ENCODE assay signal across 13 cellular contexts in genomic region chr6:111803384-111803783, GRCh38.
DNase-seq lines count a peak whose midpoint lies in the region; ATAC-seq and TF ChIP-seq lines count a peak whose summit lies in the region.
"Had no signal": no experiment of that assay in that cellular context is flagged by ENCODE, and none has a peak within 500 bp of the region (broad histone marks: within the 10 kb centered on the region; RNA-seq: fewer than 3 reads in every experiment).

No MANE protein-coding gene starts in this region.

- intact Hi-C loops in CD8-positive, alpha-beta T cell (cut with DNase I, micrococcal nuclease): no loop called here
- intact Hi-C loops in posterior vena cava (cut with DNase I) (no loop called here), tibial artery (cut with DNase I; ENCODE audit: low total_unique reads) (no loop called here)

- no peaks in the 10 kb centered on the region for H3K9me3 Mint-ChIP-seq in CD8-positive, alpha-beta T cell
- no peaks in the 10 kb centered on the region for H3K9me3 Mint-ChIP-seq in brain

- TF ChIP-seq CTCF in CD8-positive, alpha-beta T cell (IDR thresholded peaks at IDR 0.05): no peak
- no peak for TF ChIP-seq CTCF in MM.1S (IDR thresholded peaks at IDR 0.05; ENCODE audit: low read length)
- TF ChIP-seq CTCF in brain (conservative IDR thresholded peaks at IDR 0.05): no peak
- TF ChIP-seq CTCF in osteoblast (IDR thresholded peaks at IDR 0.05; ENCODE audit: extremely low read depth, low read depth, low read length): no peak
- TF ChIP-seq CTCF in tibial artery (IDR thresholded peaks at IDR 0.05): no peak

- H3K4me2 ChIP-seq in MM.1S (ENCODE audit: low read depth, low read length): peak overlapping the region; percentile 26; the same call in 1 of the 2 replicates
- peak overlapping the region; percentile 23 for H3K4me2 ChIP-seq in osteoblast (ENCODE audit: insufficient read depth, low read length)

- no peaks in the 10 kb centered on the region for H3K36me3 ChIP-seq in CD8-positive, alpha-beta T cell (ENCODE audit: insufficient read depth, low read length)
- H3K36me3 ChIP-seq in MM.1S (replicated peaks; ENCODE audit: insufficient read depth, low read length) (no peaks in the 10 kb centered on the region), osteoblast (ENCODE audit: insufficient read depth, low read length) (no peaks in the 10 kb centered on the region), tibial artery (no peaks in the 10 kb centered on the region)

- peaks cover 49% of the 10 kb centered on the region for H3K36me3 Mint-ChIP-seq in CD8-positive, alpha-beta T cell
- H3K36me3 Mint-ChIP-seq in brain: peaks cover 47% of the 10 kb centered on the region

- no peak overlapping the region for H3K9ac ChIP-seq in MM.1S (ENCODE audit: low read length)

- no peaks in the 10 kb centered on the region for H3K9me2 ChIP-seq in MM.1S (replicated peaks; ENCODE audit: insufficient read depth, low read length)

- no peaks in the 10 kb centered on the region for H3K27me3 ChIP-seq in CD8-positive, alpha-beta T cell (ENCODE audit: insufficient read depth, low read length)
- H3K27me3 ChIP-seq in MM.1S (replicated peaks; ENCODE audit: insufficient read depth, low read length): no peaks in the 10 kb centered on the region
- H3K27me3 ChIP-seq in osteoblast (ENCODE audit: insufficient read depth, low read length): no peaks in the 10 kb centered on the region
- no peaks in the 10 kb centered on the region for H3K27me3 ChIP-seq in tibial artery

- H3K79me2 ChIP-seq in MM.1S (ENCODE audit: low read length) (no peaks in the 10 kb centered on the region), osteoblast (ENCODE audit: insufficient read depth, low read length) (peaks cover 66% of the 10 kb centered on the region)

- peaks cover 96% of the 10 kb centered on the region for H3K4me1 Mint-ChIP-seq in CD8-positive, alpha-beta T cell (ENCODE audit: low read depth)
- H3K4me1 Mint-ChIP-seq in brain: peaks cover 92% of the 10 kb centered on the region

- H4K20me1 ChIP-seq in MM.1S (ENCODE audit: insufficient read depth, low read length): no peaks in the 10 kb centered on the region
- H4K20me1 ChIP-seq in osteoblast (ENCODE audit: insufficient read depth, low read length): no peaks in the 10 kb centered on the region

- no peak for DNase-seq in CD8-positive, alpha-beta T cell
- DNase-seq in MM.1S: peak; percentile 50
- no peak for DNase-seq in osteoblast (ENCODE audit: insufficient read length, low spot score, missing footprints)
- no peak for DNase-seq in HEK293T (ENCODE audit: extremely low spot score)
- no peak for DNase-seq in posterior vena cava (ENCODE audit: low spot score)
- DNase-seq in tibial artery: no peak
- DNase-seq: activated gamma-delta T cell, COR-L47, hypothalamus, midbrain, NCI-H1436 had no signal

- no peak overlapping the region for H3K4me3 ChIP-seq in CD8-positive, alpha-beta T cell (ENCODE audit: low read depth, low read length)
- H3K4me3 ChIP-seq in MM.1S (ENCODE audit: low read length) (no peak overlapping the region), osteoblast (ENCODE audit: insufficient read depth, low read length) (no peak overlapping the region), tibial artery (no peak overlapping the region)

- no peaks in the 10 kb centered on the region for H3K27me3 Mint-ChIP-seq in CD8-positive, alpha-beta T cell (ENCODE audit: low read depth)
- no peaks in the 10 kb centered on the region for H3K27me3 Mint-ChIP-seq in brain

- ATAC-seq in CD8-positive, alpha-beta T cell: no peak
- no peak for ATAC-seq in GM21447 (IDR thresholded peaks at IDR 0.05; ENCODE audit: unreplicated experiment)

- CTCF ChIA-PET in CD8-positive, alpha-beta T cell (lab: Charles Lee): interaction anchor here (0.9 to 1.8 kb wide), 8 partner anchors 21 to 240 kb away, joined by 3 to 8 read pairs (median 4); no protein-coding TSS in a partner anchor
- CTCF ChIA-PET in HEK293T (lab: Yijun Ruan, JAX): no interaction called here

- peak overlapping the region; percentile 16 for H3K27ac ChIP-seq in CD8-positive, alpha-beta T cell (ENCODE audit: low read depth, low read length)
- H3K27ac ChIP-seq in MM.1S (ENCODE audit: low read length) (no peak overlapping the region), osteoblast (ENCODE audit: low read depth, low read length) (no peak overlapping the region), tibial artery (no peak overlapping the region)

- peak overlapping the region; percentile 97 for H3K27ac Mint-ChIP-seq in CD8-positive, alpha-beta T cell
- peak overlapping the region in 4 of 5 experiments; percentile 79 to 91 (median 84) for H3K27ac Mint-ChIP-seq in brain

- H3K4me3 Mint-ChIP-seq in CD8-positive, alpha-beta T cell: peak overlapping the region; percentile 57
- peak overlapping the region in 2 of 5 experiments; percentile 8 to 10 for H3K4me3 Mint-ChIP-seq in brain

- H2AFZ ChIP-seq in MM.1S (ENCODE audit: low read length) (no peak overlapping the region), osteoblast (ENCODE audit: low read length) (no peak overlapping the region)

- peaks cover 56% of the 10 kb centered on the region for H3K4me1 ChIP-seq in CD8-positive, alpha-beta T cell (ENCODE audit: insufficient read depth, low read length)
- H3K4me1 ChIP-seq in MM.1S (ENCODE audit: low read length) (peaks cover 19% of the 10 kb centered on the region), osteoblast (ENCODE audit: insufficient read depth, low read length) (peaks cover 66% of the 10 kb centered on the region), tibial artery (peaks cover 0 to 7% (median 0%) of the 10 kb centered on the region in 4 donors)

- H3K9me3 ChIP-seq in CD8-positive, alpha-beta T cell (ENCODE audit: low read length): no peaks in the 10 kb centered on the region
- H3K9me3 ChIP-seq in MM.1S (replicated peaks; ENCODE audit: insufficient read depth, low read length) (no peaks in the 10 kb centered on the region), osteoblast (ENCODE audit: low read depth, low read length) (no peaks in the 10 kb centered on the region), tibial artery (no peaks in the 10 kb centered on the region)

- no peaks in the 10 kb centered on the region for H3F3A ChIP-seq in MM.1S (ENCODE audit: insufficient read depth, low read length)

- POLR2A ChIA-PET in CD8-positive, alpha-beta T cell (lab: Charles Lee): interaction anchor here (1.0 to 1.5 kb wide), 5 partner anchors 9 to 70 kb away, joined by 3 to 5 read pairs (median 4); partner anchors contain the start of gene FYN
- POLR2A ChIA-PET in HEK293T (lab: Yijun Ruan, JAX): no interaction called here

TF ChIP-seq in HEK293T, 16 proteins besides CTCF, POLR2A, EP300 and RAD21:
- TF ChIP-seq SP1 (IDR thresholded peaks at IDR 0.05): no peak
- TF ChIP-seq SUZ12 (IDR thresholded peaks at IDR 0.05): no peak
- TF ChIP-seq ELF4 (IDR thresholded peaks at IDR 0.05): no peak
- TF ChIP-seq ARNT (IDR thresholded peaks at IDR 0.05): no peak
- TF ChIP-seq CTBP1 (IDR thresholded peaks at IDR 0.05; ENCODE audit: borderline replicate concordance): no peak
- no peak for TF ChIP-seq ZNF384 (IDR thresholded peaks at IDR 0.05)
- no peak for TF ChIP-seq FOXA1 (IDR thresholded peaks at IDR 0.05)
- no peak for TF ChIP-seq PKNOX1 (IDR thresholded peaks at IDR 0.05)
- TF ChIP-seq HDGF (IDR thresholded peaks at IDR 0.05; ENCODE audit: borderline replicate concordance): no peak
- TF ChIP-seq LEF1 (IDR thresholded peaks at IDR 0.05; ENCODE audit: borderline replicate concordance): no peak
- no peak for TF ChIP-seq NFRKB (IDR thresholded peaks at IDR 0.05)
